ENCODE assay signal across 1 cellular context in genomic region chr14:38605193-38606114, GRCh38.
TF ChIP-seq lines count a peak whose summit lies in the region.

No MANE protein-coding gene starts in this region.

TF ChIP-seq in GM23338, 12 proteins besides CTCF, POLR2A, EP300 and RAD21:
- TF ChIP-seq ZNF462 (CRISPR knock-in tag; IDR thresholded peaks at IDR 0.05) (no peak), STAT1 (IDR thresholded peaks at IDR 0.05; ENCODE audit: unreplicated experiment) (no peak), CREB1 (CRISPR knock-in tag; IDR thresholded peaks at IDR 0.05; ENCODE audit: low read depth) (no peak), POLR2AphosphoS5 (IDR thresholded peaks at IDR 0.05; ENCODE audit: low read depth) (no peak), ZNF114 (CRISPR knock-in tag; IDR thresholded peaks at IDR 0.05) (no peak), JUNB (IDR thresholded peaks at IDR 0.05; ENCODE audit: unreplicated experiment) (no peak), NANOG (IDR thresholded peaks at IDR 0.05; ENCODE audit: borderline replicate concordance) (no peak), EZH2 (IDR thresholded peaks at IDR 0.05; ENCODE audit: low read depth, unreplicated experiment) (no peak)
- TF ChIP-seq, protein P1, sequence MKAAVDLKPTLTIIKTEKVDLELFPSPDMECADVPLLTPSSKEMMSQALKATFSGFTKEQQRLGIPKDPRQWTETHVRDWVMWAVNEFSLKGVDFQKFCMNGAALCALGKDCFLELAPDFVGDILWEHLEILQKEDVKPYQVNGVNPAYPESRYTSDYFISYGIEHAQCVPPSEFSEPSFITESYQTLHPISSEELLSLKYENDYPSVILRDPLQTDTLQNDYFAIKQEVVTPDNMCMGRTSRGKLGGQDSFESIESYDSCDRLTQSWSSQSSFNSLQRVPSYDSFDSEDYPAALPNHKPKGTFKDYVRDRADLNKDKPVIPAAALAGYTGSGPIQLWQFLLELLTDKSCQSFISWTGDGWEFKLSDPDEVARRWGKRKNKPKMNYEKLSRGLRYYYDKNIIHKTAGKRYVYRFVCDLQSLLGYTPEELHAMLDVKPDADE (IDR thresholded peaks at IDR 0.05) = no peak
TF ChIP-seq in GM23338: peak in this region for 0.
